Comparison of ENCODE assay signal across 16 cellular contexts in genomic region chr15:101497017-101497416, GRCh38. TPM values are rescaled to one million over a fixed set of nuclear protein-coding genes. Genes with fewer than 3 reads are reported as not detected.
DNase-seq lines count a peak whose midpoint lies in the region; FAIRE-seq and TF ChIP-seq lines count a peak whose summit lies in the region.
"Had no signal": no experiment of that assay in that cellular context is flagged by ENCODE, and none has a peak within 500 bp of the region (broad histone marks: within the 10 kb centered on the region; RNA-seq: fewer than 3 reads in every experiment).

No MANE protein-coding gene starts in this region.

- intact Hi-C loops in breast epithelium (cut with DNase I; ENCODE audit: low total_unique reads): no loop called here

- H2AFZ ChIP-seq in astrocyte (ENCODE audit: low read depth, low read length) (no peak overlapping the region), neural progenitor cell (replicated peaks) (no peak overlapping the region)

- DNase-seq in GM10248 (ENCODE audit: extremely low spot score): peak; percentile 20
- peak; percentile 6 for DNase-seq in GM20000 (ENCODE audit: low spot score)
- DNase-seq in astrocyte (ENCODE audit: low read depth): no peak
- no peak for DNase-seq in neural progenitor cell (ENCODE audit: low spot score)
- no peak for DNase-seq in NCI-H446 (lab: John Stamatoyannopoulos, UW)
- DNase-seq in activated CD4-positive, CD25-positive, alpha-beta regulatory T cell (lab: John Stamatoyannopoulos, UW): no peak
- no peak for DNase-seq in breast epithelium (ENCODE audit: low spot score in 2 of 2)
- DNase-seq: DMS 273 treated with DMSO at 0.1 percent for 48 hours; NCI-H1436; NCI-H2081; NCI-H526 treated with DMSO at 0.1 percent for 48 hours; NK-92 treated with Interleukin-12 subunit alpha and Interleukin-12 subunit beta, amount 100 ng/mL, for 24 hours; PC-3 had no signal

- H3K9me3 ChIP-seq in astrocyte (ENCODE audit: insufficient read depth, low read depth, low read length) (no peaks in the 10 kb centered on the region), neural progenitor cell (ENCODE audit: low read depth) (no peaks in the 10 kb centered on the region), breast epithelium (no peaks in the 10 kb centered on the region)
- H3K9me3 ChIP-seq: HAP-1 had no signal

- no peak for TF ChIP-seq POLR2A in breast epithelium (IDR thresholded peaks at IDR 0.05)

- H3K4me3 Mint-ChIP-seq in astrocyte (ENCODE audit: unreplicated experiment): peak overlapping the region; percentile 57
- no peak overlapping the region for H3K4me3 Mint-ChIP-seq in neural progenitor cell
- H3K4me3 Mint-ChIP-seq: B cell had no signal

- H3K27me3 Mint-ChIP-seq in astrocyte (ENCODE audit: low read depth, unreplicated experiment) (peaks cover 61% of the 10 kb centered on the region), neural progenitor cell (ENCODE audit: insufficient read depth, low read depth) (peaks cover 42% of the 10 kb centered on the region)

- no peaks in the 10 kb centered on the region for H3K79me2 ChIP-seq in astrocyte (ENCODE audit: insufficient read depth, low read length)
- no peaks in the 10 kb centered on the region for H3K79me2 ChIP-seq in neural progenitor cell (ENCODE audit: low read depth)

- TF ChIP-seq CTCF in GM10248 (IDR thresholded peaks at IDR 0.05; ENCODE audit: control extremely low read depth, extremely low read depth, low read depth, missing control alignments) (no peak), GM20000 (IDR thresholded peaks at IDR 0.05; ENCODE audit: extremely low read depth, missing control alignments) (no peak), astrocyte (IDR thresholded peaks at IDR 0.05; ENCODE audit: insufficient read depth, low read depth, low read length) (no peak), neural progenitor cell (IDR thresholded peaks at IDR 0.05) (no peak), breast epithelium (IDR thresholded peaks at IDR 0.05) (no peak)

- no peak for FAIRE-seq in astrocyte (lab: Jason Lieb, UNC)
- FAIRE-seq: GM18507 had no signal

- CTCF ChIA-PET in GM10248 (lab: Yijun Ruan, JAX): no interaction called here

- H3K9ac ChIP-seq in astrocyte (ENCODE audit: low read length) (no peak overlapping the region), neural progenitor cell (no peak overlapping the region)

- H3K36me3 Mint-ChIP-seq in astrocyte (ENCODE audit: low read depth, unreplicated experiment) (peaks cover 3% of the 10 kb centered on the region), neural progenitor cell (no peaks in the 10 kb centered on the region)

- H3K4me2 ChIP-seq in astrocyte (ENCODE audit: low read length) (no peak overlapping the region), neural progenitor cell (peak overlapping the region; percentile 1)

- H3K9me3 Mint-ChIP-seq in astrocyte (ENCODE audit: unreplicated experiment) (no peaks in the 10 kb centered on the region), neural progenitor cell (peaks cover 2% of the 10 kb centered on the region)

- peaks cover 8% of the 10 kb centered on the region for H3F3A ChIP-seq in neural progenitor cell (ENCODE audit: low read depth)

- H3K27ac ChIP-seq in astrocyte (ENCODE audit: low read depth, low read length) (no peak overlapping the region), neural progenitor cell (no peak overlapping the region), breast epithelium (no peak overlapping the region)

- H3K4me3 ChIP-seq in astrocyte (ENCODE audit: insufficient read depth, low read depth, low read length) (no peak overlapping the region), neural progenitor cell (no peak overlapping the region), breast epithelium (no peak overlapping the region)
- H3K4me3 ChIP-seq: HAP-1 had no signal

- H3K27me3 ChIP-seq in astrocyte (ENCODE audit: insufficient read depth, low read length): peaks cover 13% of the 10 kb centered on the region
- peaks cover 25% of the 10 kb centered on the region for H3K27me3 ChIP-seq in neural progenitor cell
- peaks cover 0 to 37% of the 10 kb centered on the region in 2 donors for H3K27me3 ChIP-seq in breast epithelium

- H3K27ac Mint-ChIP-seq in astrocyte (ENCODE audit: unreplicated experiment): no peak overlapping the region
- peak overlapping the region; percentile 55 for H3K27ac Mint-ChIP-seq in neural progenitor cell
- H3K27ac Mint-ChIP-seq: B cell had no signal

- no peaks in the 10 kb centered on the region for H4K20me1 ChIP-seq in astrocyte (ENCODE audit: insufficient read depth, low read length)
- H4K20me1 ChIP-seq in neural progenitor cell (ENCODE audit: low read depth): no peaks in the 10 kb centered on the region

- H3K4me1 ChIP-seq in astrocyte (ENCODE audit: insufficient read depth, low read length) (no peaks in the 10 kb centered on the region), neural progenitor cell (peaks cover 27% of the 10 kb centered on the region), breast epithelium (no peaks in the 10 kb centered on the region)
- H3K4me1 ChIP-seq: HAP-1 had no signal

- H3K4me1 Mint-ChIP-seq in astrocyte (ENCODE audit: low read depth, unreplicated experiment) (peaks cover 4% of the 10 kb centered on the region), neural progenitor cell (peaks cover 61% of the 10 kb centered on the region)

- H3K36me3 ChIP-seq in astrocyte (ENCODE audit: insufficient read depth, low read length): no peaks in the 10 kb centered on the region
- H3K36me3 ChIP-seq in neural progenitor cell: no peaks in the 10 kb centered on the region
- no peaks in the 10 kb centered on the region for H3K36me3 ChIP-seq in breast epithelium
- H3K36me3 ChIP-seq: HAP-1 had no signal

- POLR2A ChIA-PET in GM10248 (lab: Yijun Ruan, JAX): no interaction called here

RNA-seq across cellular contexts. Expression of gene PCSK6, which starts 7.5 kb away (rescaled TPM):
- total RNA-seq in astrocyte (0.36 and 1.3 TPM in 2 replicates), neural progenitor cell (ENCODE audit: low replicate concordance) (1.9 and 2.2 TPM in 2 replicates), breast epithelium (10 to 100 TPM in 2 of 3 donors, 1 to 10 TPM in 1; 7.2 to 19.7 (median 18.0) TPM)

Comparison
In these comparisons a context has a peak if more than half of its experiments do, and no peak if none do; other contexts are left out.
1. DNase-seq: peak in GM10248 (single experiment) and GM20000 (single experiment); none in astrocyte (single experiment), neural progenitor cell (single experiment), NCI-H446 (0 of 2), activated CD4-positive, CD25-positive, alpha-beta regulatory T cell (0 of 4) and breast epithelium (0 of 2).